7 cellular contexts compared by ENCODE assay signal in genomic region chr1:16243936-16244649, GRCh38. TPM values are rescaled to one million over a fixed set of nuclear protein-coding genes. Genes with fewer than 3 reads are reported as not detected.
DNase-seq lines count a peak whose midpoint lies in the region; ATAC-seq, FAIRE-seq and TF ChIP-seq lines count a peak whose summit lies in the region.

No MANE protein-coding gene starts in this region.

- FAIRE-seq in GM12891 (lab: Jason Lieb, UNC), result peak; percentile 92

- 31 to 37% (median 32%) methylated on average over 7 to 8 of the region's 8 CpGs for WGBS in adrenal gland, 4 donors
- WGBS in right cardiac atrium, result 29% methylated on average over 8 of the region's 8 CpGs

- intact Hi-C loops in adrenal gland (cut with DNase I), result loop anchor here in 1 of 2 donors (5.0 kb wide), 1 partner anchor 162 kb away; no protein-coding TSS in a partner anchor
- intact Hi-C loops in right cardiac atrium (cut with DNase I), result loop anchor here in 3 of 4 donors (5.0 to 10.0 kb wide), 2 partner anchors 111 to 157 kb away; partner anchors contain the start of gene FBXO42 (in 2 of the 3)
- intact Hi-C loops in sciatic nerve (cut with DNase I), result no loop called here

- H3K27ac ChIP-seq in adrenal gland (peak overlapping the region in 2 of 5 donors; percentile 42 to 48), right cardiac atrium (ENCODE audit: low read length) (no peak overlapping the region)

- TF ChIP-seq POLR2A in GM12891 (IDR thresholded peaks at IDR 0.05; ENCODE audit: low read depth, low read length) (no peak), adrenal gland (IDR thresholded peaks at IDR 0.05) (no peak)

- H3K27me3 ChIP-seq in adrenal gland (no peaks in the 10 kb centered on the region), right cardiac atrium (ENCODE audit: control insufficient read depth, insufficient read depth) (no peaks in the 10 kb centered on the region)

- no peaks in the 10 kb centered on the region for H3K9me3 ChIP-seq in adrenal gland (replicated peaks in 1 of 3)
- no peaks in the 10 kb centered on the region for H3K9me3 ChIP-seq in right cardiac atrium (ENCODE audit: control insufficient read depth, low read length)

- peaks cover 0 to 5% of the 10 kb centered on the region in 2 donors for H3K36me3 ChIP-seq in adrenal gland (replicated peaks in 1 of 2)

- TF ChIP-seq CTCF in adrenal gland (IDR thresholded peaks at IDR 0.05), result peak; percentile 74 to 89 (median 86)

- H3K4me1 ChIP-seq in adrenal gland (replicated peaks in 1 of 2) (peaks cover 13 to 23% of the 10 kb centered on the region in 2 donors), right cardiac atrium (ENCODE audit: control insufficient read depth, insufficient read depth, low read length) (peaks cover 19% of the 10 kb centered on the region)

- H3K4me3 ChIP-seq in adrenal gland (no peak overlapping the region), right cardiac atrium (ENCODE audit: low read length) (no peak overlapping the region)

- peak; percentile 54 for DNase-seq in GM12891 (ENCODE audit: insufficient read length, low spot score)
- DNase-seq in NCI-H146 treated with DMSO at 0.1 percent for 48 hours (lab: John Stamatoyannopoulos, UW; ENCODE audit: unreplicated experiment), result peak; percentile 14
- DNase-seq in T-helper 1 cell, result peak; percentile 47 to 71 (median 54)
- DNase-seq in adrenal gland, result peak; percentile 76 to 95 (median 88)
- peak; percentile 75 to 91 (median 81) for DNase-seq in right cardiac atrium
- peak; percentile 87 for DNase-seq in sciatic nerve (ENCODE audit: low spot score)

- ATAC-seq in right cardiac atrium (peak; percentile 5 to 39), sciatic nerve (peak; percentile 54), HG02610 (IDR thresholded peaks at IDR 0.05; ENCODE audit: unreplicated experiment) (no peak)

TF ChIP-seq in GM12891, 5 proteins besides CTCF, POLR2A, EP300 and RAD21:
- TF ChIP-seq POU2F2 (IDR thresholded peaks at IDR 0.05; ENCODE audit: low read depth, low read length) (0 out of 2 replicates have a peak, but pooled peaks have one; percentile 21), PAX5 (IDR thresholded peaks at IDR 0.05; ENCODE audit: insufficient read depth, low read length, severe bottlenecking) (no peak)

RNA-seq across cellular contexts. Expression of gene CPLANE2, which starts 7.1 kb away (rescaled TPM):
- polyA plus RNA-seq in GM12891 (2012; ENCODE audit: low read depth, missing spikeins), result 3.0 TPM
- 10 to 100 TPM; 10.5 to 21.3 (median 13.9) TPM for total RNA-seq in adrenal gland
- polyA plus RNA-seq in adrenal gland, result 1 to 10 TPM; 2.8 to 6.3 (median 3.0) TPM
- 10 to 100 TPM in 1 of 4 donors, 1 to 10 TPM in 3; 4.0 to 11.9 (median 5.0) TPM for total RNA-seq in right cardiac atrium
- polyA plus RNA-seq in right cardiac atrium, result 9.3 TPM
- total RNA-seq in sciatic nerve, result 9.8 TPM

RNA-seq across cellular contexts. Expression of gene ARHGEF19, which starts 31.6 kb away (rescaled TPM):
- 1.1 TPM for polyA plus RNA-seq in GM12891 (2012; ENCODE audit: low read depth, missing spikeins)
- 10 to 100 TPM; 11.4 to 46.2 (median 23.8) TPM for total RNA-seq in adrenal gland
- 10 to 100 TPM; 19.1 to 28.2 (median 19.1) TPM for polyA plus RNA-seq in adrenal gland
- 1 to 10 TPM; 2.2 to 4.3 (median 3.2) TPM for total RNA-seq in right cardiac atrium
- 2.7 TPM for polyA plus RNA-seq in right cardiac atrium
- 4.6 TPM for total RNA-seq in sciatic nerve

Comparison
In these comparisons a context has a peak if more than half of its experiments do, and no peak if none do; other contexts are left out.
1. DNase-seq: peak in every context shown above with its lines; median percentile 88 in adrenal gland; 87 in sciatic nerve; 81 in right cardiac atrium; 54 in GM12891; 54 in T-helper 1 cell; 14 in NCI-H146 treated with DMSO at 0.1 percent for 48 hours.